ENCODE assay signal across 29 cellular contexts in the genomic region with DNA sequence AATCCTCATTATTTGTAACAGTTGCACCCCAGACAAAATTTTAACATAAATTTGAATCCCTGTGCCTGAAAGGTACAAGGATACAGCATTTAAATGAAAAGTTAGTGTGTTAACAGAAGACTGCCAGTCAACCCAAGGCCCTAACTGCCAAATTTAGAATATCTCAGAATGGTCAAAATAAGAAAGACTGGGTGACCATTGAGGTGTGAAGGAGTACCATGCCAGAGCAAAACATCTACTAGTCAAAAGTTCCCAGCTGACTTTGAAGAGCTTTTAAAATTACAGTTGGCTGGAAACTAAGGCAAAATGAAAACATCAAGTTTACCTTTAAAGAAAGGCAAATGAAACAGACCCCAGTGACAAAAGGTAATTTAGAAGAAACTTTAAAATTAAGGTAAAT. TPM values are rescaled to one million over a fixed set of nuclear protein-coding genes. Genes with fewer than 3 reads are reported as not detected.
A peak's percentile ranks its signal among the peaks of the same experiment; 100 is the strongest.
DNase-seq lines count a peak whose midpoint lies in the region; ATAC-seq, FAIRE-seq and TF ChIP-seq lines count a peak whose summit lies in the region.
"Had no signal": no experiment of that assay in that cellular context is flagged by ENCODE, and none has a peak within 500 bp of the region (broad histone marks: within the 10 kb centered on the region; RNA-seq: fewer than 3 reads in every experiment).

No MANE protein-coding gene starts in this region.

- peak; percentile 74 for FAIRE-seq in GM12891 (lab: Jason Lieb, UNC)
- FAIRE-seq: RCC 7860, TTC549 had no signal

- H3K27me3 Mint-ChIP-seq in memory B cell: no peaks in the 10 kb centered on the region
- H3K27me3 Mint-ChIP-seq: activated naive CD8-positive, alpha-beta T cell treated with anti-CD3 and anti-CD28 coated beads, Interleukin-2, amount 10 ng/mL, durations not matched to agents 7 days and 5 days; natural killer cell treated with Interleukin-12 subunit alpha and Interleukin-12 subunit beta and Interleukin-15 and Interleukin-18, amount 100 ng/mL, for 72 hours had no signal

- no peaks in the 10 kb centered on the region for H3K36me3 ChIP-seq in MG63
- H3K36me3 ChIP-seq: ovary, thoracic aorta had no signal

- H3K9me3 Mint-ChIP-seq in memory B cell: no peaks in the 10 kb centered on the region
- H3K9me3 Mint-ChIP-seq: activated naive CD8-positive, alpha-beta T cell treated with anti-CD3 and anti-CD28 coated beads, Interleukin-2, amount 10 ng/mL, durations not matched to agents 7 days and 5 days; natural killer cell treated with Interleukin-12 subunit alpha and Interleukin-12 subunit beta and Interleukin-15 and Interleukin-18, amount 100 ng/mL, for 72 hours had no signal

- H3K36me3 Mint-ChIP-seq in memory B cell: peaks cover 11% of the 10 kb centered on the region
- H3K36me3 Mint-ChIP-seq: natural killer cell treated with Interleukin-12 subunit alpha and Interleukin-12 subunit beta and Interleukin-15 and Interleukin-18, amount 100 ng/mL, for 72 hours had no signal

- H3K27ac Mint-ChIP-seq in memory B cell: peak overlapping the region; percentile 89
- H3K27ac Mint-ChIP-seq: activated naive CD8-positive, alpha-beta T cell treated with anti-CD3 and anti-CD28 coated beads, Interleukin-2, amount 10 ng/mL, durations not matched to agents 7 days and 5 days; natural killer cell treated with Interleukin-12 subunit alpha and Interleukin-12 subunit beta and Interleukin-15 and Interleukin-18, amount 100 ng/mL, for 72 hours had no signal

- DNase-seq in GM12891 (ENCODE audit: insufficient read length, low spot score) (no peak), memory B cell (ENCODE audit: low spot score in 2 of 2) (no peak), NCI-H2196 treated with DMSO at 0.1 percent for 48 hours (lab: John Stamatoyannopoulos, UW; ENCODE audit: unreplicated experiment) (no peak), MG63 (no peak), SKM-1 (lab: John Stamatoyannopoulos, UW; ENCODE audit: unreplicated experiment) (no peak), RPMI8226 (no peak)
- DNase-seq: activated CD4-positive, alpha-beta T cell treated with anti-CD3 and anti-CD28 coated beads for 1 hour; activated effector memory CD4-positive, alpha-beta T cell treated with anti-CD3 and anti-CD28 coated beads, Interleukin-2, amount 50 U/mL, for 16 hours; activated naive CD8-positive, alpha-beta T cell treated with anti-CD3 and anti-CD28 coated beads, Interleukin-2, amount 10 ng/mL, durations not matched to agents 7 days and 5 days; central memory CD4-positive, alpha-beta T cell; dorsolateral prefrontal cortex; GOT3; islet precursor cell; NCI-H146; NCI-H2171; NCI-H524 treated with DMSO at 0.1 percent for 48 hours; NK-92 treated with Interleukin-12 subunit alpha and Interleukin-12 subunit beta, amount 100 ng/mL, for 24 hours; ovary; SJCRH30; stimulated activated CD4-positive, alpha-beta T cell treated with anti-CD3 and anti-CD28 coated beads, Interleukin-4, amount 100 ng/mL, for 1 hour; stimulated activated naive CD8-positive, alpha-beta T cell treated with anti-CD3 and anti-CD28 coated beads, Interleukin-15, Interleukin-2, amounts not matched to agents 100 U/mL and 50 U/mL, for 24 hours had no signal

- H3K27me3 ChIP-seq in MG63: no peaks in the 10 kb centered on the region
- H3K27me3 ChIP-seq: dorsolateral prefrontal cortex, ovary, right atrium auricular region, SJCRH30 had no signal

- TF ChIP-seq POLR2A in GM12891 (IDR thresholded peaks at IDR 0.05; ENCODE audit: low read depth, low read length): no peak

- peaks cover 32% of the 10 kb centered on the region for H3K4me1 Mint-ChIP-seq in memory B cell
- H3K4me1 Mint-ChIP-seq: activated naive CD8-positive, alpha-beta T cell treated with anti-CD3 and anti-CD28 coated beads, Interleukin-2, amount 10 ng/mL, durations not matched to agents 7 days and 5 days had no signal

- peak overlapping the region; percentile 29 for H3K4me3 Mint-ChIP-seq in memory B cell
- H3K4me3 Mint-ChIP-seq: activated naive CD8-positive, alpha-beta T cell treated with anti-CD3 and anti-CD28 coated beads, Interleukin-2, amount 10 ng/mL, durations not matched to agents 7 days and 5 days; natural killer cell treated with Interleukin-12 subunit alpha and Interleukin-12 subunit beta and Interleukin-15 and Interleukin-18, amount 100 ng/mL, for 72 hours had no signal

- no peak overlapping the region for H3K4me3 ChIP-seq in MG63
- H3K4me3 ChIP-seq: dorsolateral prefrontal cortex, K562, ovary, right atrium auricular region, SJCRH30, thoracic aorta had no signal

- H3K9me3 ChIP-seq in MG63: no peaks in the 10 kb centered on the region
- H3K9me3 ChIP-seq: ovary, right atrium auricular region, SJCRH30, thoracic aorta had no signal

- ATAC-seq in GM21360 (IDR thresholded peaks at IDR 0.05; ENCODE audit: unreplicated experiment) (peak; percentile 46), HG03432 (IDR thresholded peaks at IDR 0.05; ENCODE audit: unreplicated experiment) (peak; percentile 48), memory B cell (ENCODE audit: low read depth) (no peak)
- ATAC-seq: natural killer cell treated with Interleukin-12 subunit alpha and Interleukin-12 subunit beta and Interleukin-15 and Interleukin-18, amount 100 ng/mL, for 72 hours; stimulated activated naive CD8-positive, alpha-beta T cell treated with anti-CD3 and anti-CD28 coated beads, Interleukin-15, Interleukin-2, amounts not matched to agents 100 U/mL and 50 U/mL, for 24 hours had no signal

TF ChIP-seq in GM12891, 5 proteins besides CTCF, POLR2A, EP300 and RAD21:
- TF ChIP-seq TAF1 (IDR thresholded peaks at IDR 0.05; ENCODE audit: low read depth, low read length) (no peak), PAX5 (IDR thresholded peaks at IDR 0.05; ENCODE audit: insufficient read depth, low read length, severe bottlenecking) (no peak)

RNA-seq across cellular contexts. Expression of gene SAV1, which starts 18.4 kb away (rescaled TPM):
- 13.0 TPM for polyA plus RNA-seq in GM12891 (2012; ENCODE audit: low read depth, missing spikeins)
- 10.6 and 36.2 TPM in 2 replicates for total RNA-seq in MG63 (2014; rRNA removed; shearing (Covaris generic); ENCODE audit: low replicate concordance)
